26 cellular contexts compared by ENCODE assay signal in genomic region chr19:5074830-5075394, GRCh38.
DNase-seq lines count a peak whose midpoint lies in the region; ATAC-seq lines count a peak whose summit lies in the region.
"Had no signal": no experiment of that assay in that cellular context is flagged by ENCODE, and none has a peak within 500 bp of the region (broad histone marks: within the 10 kb centered on the region; RNA-seq: fewer than 3 reads in every experiment).

No MANE protein-coding gene starts in this region.

- peak; percentile 63 for DNase-seq in activated CD8-positive, alpha-beta memory T cell treated with anti-CD3 and anti-CD28 coated beads for 24 hours
- DNase-seq in activated CD8-positive, alpha-beta memory T cell treated with anti-CD3 and anti-CD28 coated beads, Interleukin-2, amount 50 U/mL, for 48 hours, result no peak
- no peak for DNase-seq in effector memory CD8-positive, alpha-beta T cell
- DNase-seq in natural killer cell treated with Interleukin-12 subunit alpha and Interleukin-12 subunit beta and Interleukin-15 and Interleukin-18, amount 100 ng/mL, for 72 hours (ENCODE audit: low spot score), result peak; percentile 72
- DNase-seq in NCI-H146 (lab: John Stamatoyannopoulos, UW), result no peak
- no peak for DNase-seq in posterior cingulate gyrus
- no peak for DNase-seq in NCI-H128 (lab: John Stamatoyannopoulos, UW; ENCODE audit: unreplicated experiment)
- DNase-seq: 8988T; activated CD4-positive, alpha-beta T cell treated with anti-CD3 and anti-CD28 coated beads, Interleukin-2, amount 10 ng/mL, durations not matched to agents 24 days and 14 days; activated naive CD4-positive, alpha-beta T cell treated with anti-CD3 and anti-CD28 coated beads, Interleukin-2, amount 50 U/mL, for 16 hours; anterior cingulate cortex; DMS 273 treated with DMSO at 0.1 percent for 48 hours; EL; foreskin melanocyte; left cardiac atrium; mesenchymal stem cell; NCI-H1694 treated with DMSO at 0.1 percent for 48 hours; NCI-H510A; occipital lobe; Right ventricle myocardium superior had no signal

- H3K9me3 ChIP-seq in KOPT-K1 (ENCODE audit: insufficient read depth, low read length, poor library complexity, severe bottlenecking), result no peaks in the 10 kb centered on the region
- H3K9me3 ChIP-seq: esophagus muscularis mucosa, tibial nerve had no signal

- no peak for ATAC-seq in effector memory CD8-positive, alpha-beta T cell (replicated peaks)
- ATAC-seq in natural killer cell treated with Interleukin-12 subunit alpha and Interleukin-12 subunit beta and Interleukin-15 and Interleukin-18, amount 100 ng/mL, for 72 hours, result peak; percentile 58 to 73
- ATAC-seq: left cardiac atrium had no signal

- H3K27ac ChIP-seq in KOPT-K1 (ENCODE audit: low read depth, low read length, poor library complexity, severe bottlenecking), result peak overlapping the region; percentile 56
- H3K27ac ChIP-seq: esophagus muscularis mucosa, hepatocyte, tibial nerve, VCaP had no signal

- no peaks in the 10 kb centered on the region for H3K27me3 Mint-ChIP-seq in effector memory CD8-positive, alpha-beta T cell
- no peaks in the 10 kb centered on the region for H3K27me3 Mint-ChIP-seq in natural killer cell treated with Interleukin-12 subunit alpha and Interleukin-12 subunit beta and Interleukin-15 and Interleukin-18, amount 100 ng/mL, for 72 hours
- H3K27me3 Mint-ChIP-seq: activated CD4-positive, alpha-beta T cell treated with anti-CD3 and anti-CD28 coated beads, Interleukin-2, amount 10 ng/mL, durations not matched to agents 24 days and 14 days; CD8-positive, alpha-beta memory T cell had no signal

- H3K9me3 Mint-ChIP-seq in effector memory CD8-positive, alpha-beta T cell, result no peaks in the 10 kb centered on the region
- H3K9me3 Mint-ChIP-seq in natural killer cell treated with Interleukin-12 subunit alpha and Interleukin-12 subunit beta and Interleukin-15 and Interleukin-18, amount 100 ng/mL, for 72 hours, result no peaks in the 10 kb centered on the region
- H3K9me3 Mint-ChIP-seq: activated CD4-positive, alpha-beta T cell treated with anti-CD3 and anti-CD28 coated beads, Interleukin-2, amount 10 ng/mL, durations not matched to agents 24 days and 14 days; CD8-positive, alpha-beta memory T cell had no signal

- peaks cover 20% of the 10 kb centered on the region for H3K36me3 Mint-ChIP-seq in effector memory CD8-positive, alpha-beta T cell (ENCODE audit: insufficient read depth)
- no peaks in the 10 kb centered on the region for H3K36me3 Mint-ChIP-seq in natural killer cell treated with Interleukin-12 subunit alpha and Interleukin-12 subunit beta and Interleukin-15 and Interleukin-18, amount 100 ng/mL, for 72 hours

- H3K4me1 Mint-ChIP-seq in effector memory CD8-positive, alpha-beta T cell (ENCODE audit: low read depth in 2 of 2), result peaks cover 43 to 45% of the 10 kb centered on the region in 2 donors
- H3K4me1 Mint-ChIP-seq in natural killer cell treated with Interleukin-12 subunit alpha and Interleukin-12 subunit beta and Interleukin-15 and Interleukin-18, amount 100 ng/mL, for 72 hours (ENCODE audit: low read depth in 2 of 2), result peaks cover 31 to 44% of the 10 kb centered on the region in 2 donors

- intact Hi-C loops in posterior cingulate gyrus (cut with DNase I), result no loop called here

- H3K36me3 ChIP-seq in KOPT-K1 (ENCODE audit: insufficient read depth, low read length), result peaks cover 23% of the 10 kb centered on the region; the same call in 1 of the 2 replicates

- peak overlapping the region; percentile 53 to 66 for H3K4me3 Mint-ChIP-seq in effector memory CD8-positive, alpha-beta T cell
- H3K4me3 Mint-ChIP-seq in natural killer cell treated with Interleukin-12 subunit alpha and Interleukin-12 subunit beta and Interleukin-15 and Interleukin-18, amount 100 ng/mL, for 72 hours, result peak overlapping the region; percentile 62
- H3K4me3 Mint-ChIP-seq: activated CD4-positive, alpha-beta T cell treated with anti-CD3 and anti-CD28 coated beads, Interleukin-2, amount 10 ng/mL, durations not matched to agents 24 days and 14 days had no signal

- peak overlapping the region; percentile 71 to 82 for H3K27ac Mint-ChIP-seq in effector memory CD8-positive, alpha-beta T cell
- H3K27ac Mint-ChIP-seq in natural killer cell treated with Interleukin-12 subunit alpha and Interleukin-12 subunit beta and Interleukin-15 and Interleukin-18, amount 100 ng/mL, for 72 hours, result peak overlapping the region in 1 of 2 donors; percentile 68
- H3K27ac Mint-ChIP-seq: activated CD4-positive, alpha-beta T cell treated with anti-CD3 and anti-CD28 coated beads, Interleukin-2, amount 10 ng/mL, durations not matched to agents 24 days and 14 days had no signal

Comparison
In these comparisons a context has a peak if more than half of its experiments do, and no peak if none do; other contexts are left out.
1. DNase-seq: peak in activated CD8-positive, alpha-beta memory T cell treated with anti-CD3 and anti-CD28 coated beads for 24 hours (single experiment) and natural killer cell treated with Interleukin-12 subunit alpha and Interleukin-12 subunit beta and Interleukin-15 and Interleukin-18, amount 100 ng/mL, for 72 hours (single experiment); none in activated CD8-positive, alpha-beta memory T cell treated with anti-CD3 and anti-CD28 coated beads, Interleukin-2, amount 50 U/mL, for 48 hours (single experiment), effector memory CD8-positive, alpha-beta T cell (0 of 3), NCI-H146 (single experiment), posterior cingulate gyrus (0 of 10) and NCI-H128 (single experiment).